12 cellular contexts compared by ENCODE assay signal in the genomic region with DNA sequence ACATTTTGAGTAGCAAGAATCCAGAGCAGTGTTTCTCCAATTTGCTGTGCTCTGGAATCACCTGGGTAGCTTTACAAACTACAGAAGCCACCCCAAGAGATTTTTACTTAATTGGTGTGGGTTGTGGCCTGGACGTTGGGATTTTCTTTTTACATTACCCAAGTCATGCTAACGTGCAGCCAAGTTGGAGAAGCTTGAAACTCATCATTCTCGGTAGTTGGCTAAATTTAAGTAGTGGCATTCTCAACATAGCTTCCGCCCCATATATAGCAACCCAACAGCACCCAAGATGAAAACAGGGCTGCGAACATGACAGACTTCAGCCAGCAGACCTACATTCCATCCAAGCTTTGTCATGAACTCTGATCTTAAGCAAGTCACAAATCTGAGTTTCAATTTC. TPM values are rescaled to one million over a fixed set of nuclear protein-coding genes. Genes with fewer than 3 reads are reported as not detected.
DNase-seq lines count a peak whose midpoint lies in the region; ATAC-seq and TF ChIP-seq lines count a peak whose summit lies in the region.
"Had no signal": no experiment of that assay in that cellular context is flagged by ENCODE, and none has a peak within 500 bp of the region (broad histone marks: within the 10 kb centered on the region; RNA-seq: fewer than 3 reads in every experiment).

No MANE protein-coding gene starts in this region.

- H3K4me3 ChIP-seq in BLaER1 (peak overlapping the region; percentile 18; the same call in 1 of the 2 replicates), OCI-LY1 (ENCODE audit: low read depth, low read length, poor library complexity, severe bottlenecking) (no peak overlapping the region)

- no peak overlapping the region for H2AFZ ChIP-seq in OCI-LY1 (ENCODE audit: low read length)

- peak overlapping the region; percentile 100 for H3K27ac ChIP-seq in BLaER1
- H3K27ac ChIP-seq in OCI-LY1 (ENCODE audit: low read depth, low read length, poor library complexity, severe bottlenecking) = peak overlapping the region; percentile 85

- TF ChIP-seq CTCF in OCI-LY1 (IDR thresholded peaks at IDR 0.05; ENCODE audit: low read length) = no peak
- no peak for TF ChIP-seq CTCF in omental fat pad (IDR thresholded peaks at IDR 0.05)

- no peaks in the 10 kb centered on the region for H3K79me2 ChIP-seq in OCI-LY1 (ENCODE audit: insufficient read depth, low read length)

- H3K27me3 ChIP-seq in BLaER1 (no peaks in the 10 kb centered on the region), OCI-LY1 (ENCODE audit: insufficient read depth, low read length) (no peaks in the 10 kb centered on the region)

- H3K9ac ChIP-seq in BLaER1 (peak overlapping the region; percentile 81), OCI-LY1 (ENCODE audit: low read length) (peak overlapping the region; percentile 58)

- peaks cover 9% of the 10 kb centered on the region; the same call in 1 of the 2 replicates for H3K36me3 ChIP-seq in BLaER1
- peaks cover 35% of the 10 kb centered on the region; the same call in 1 of the 2 replicates for H3K36me3 ChIP-seq in OCI-LY1 (ENCODE audit: insufficient read depth, low read length)

- H4K20me1 ChIP-seq in BLaER1 (no peaks in the 10 kb centered on the region), OCI-LY1 (ENCODE audit: insufficient read depth, low read length) (no peaks in the 10 kb centered on the region)

- H3K4me1 ChIP-seq in BLaER1 = peaks cover 100% of the 10 kb centered on the region
- H3K4me1 ChIP-seq in OCI-LY1 (ENCODE audit: insufficient read depth, low read length, severe bottlenecking) = peaks cover 90% of the 10 kb centered on the region

- peak; percentile 36 for ATAC-seq in GM18511 (IDR thresholded peaks at IDR 0.05; ENCODE audit: unreplicated experiment)
- no peak for ATAC-seq in omental fat pad (ENCODE audit: low FRiP score)
- ATAC-seq in GM21390 (IDR thresholded peaks at IDR 0.05; ENCODE audit: unreplicated experiment) = no peak

- no peaks in the 10 kb centered on the region for H3K9me3 ChIP-seq in BLaER1
- no peaks in the 10 kb centered on the region for H3K9me3 ChIP-seq in OCI-LY1 (ENCODE audit: low read length)

- DNase-seq in iris pigment epithelial cell (ENCODE audit: low read depth) (peak; percentile 55), GM03348 (ENCODE audit: low spot score) (no peak), NCI-H1092 (lab: John Stamatoyannopoulos, UW) (no peak), omental fat pad (ENCODE audit: low spot score) (no peak)
- DNase-seq: aorta, DMS153, NCI-H446 treated with DMSO at 0.1 percent for 48 hours, T1000 had no signal

- no peaks in the 10 kb centered on the region for H3F3A ChIP-seq in OCI-LY1 (ENCODE audit: insufficient read depth, low read length)

- H3K4me2 ChIP-seq in BLaER1 = peak overlapping the region; percentile 90
- peak overlapping the region; percentile 47 for H3K4me2 ChIP-seq in OCI-LY1 (ENCODE audit: low read length)

- H3K9me2 ChIP-seq in OCI-LY1 (ENCODE audit: low read depth, low read length) = no peaks in the 10 kb centered on the region

RNA-seq across cellular contexts. Expression of gene DAD1, which starts 25.0 kb away (rescaled TPM):
- 100 to 1,000 TPM; 156 to 272 (median 244) TPM for total RNA-seq in omental fat pad

RNA-seq across cellular contexts. Expression of gene ABHD4, which starts 34.1 kb away (rescaled TPM):
- total RNA-seq in omental fat pad = 10 to 100 TPM; 14.9 to 33.5 (median 21.1) TPM
